ENCODE assay signal across 21 cellular contexts in genomic region chr17:75736173-75736835, GRCh38.
"Had no signal": no experiment of that assay in that cellular context is flagged by ENCODE, and none has a peak within 500 bp of the region (broad histone marks: within the 10 kb centered on the region; RNA-seq: fewer than 3 reads in every experiment).

No MANE protein-coding gene starts in this region.

- H3K4me3 ChIP-seq: heart left ventricle, tibial artery, uterus had no signal

- H3K27ac ChIP-seq: heart left ventricle, parathyroid adenoma, tibial artery, uterus, WERI-Rb-1 had no signal

- ATAC-seq: activated T-cell treated with anti-CD3 and anti-CD28 coated beads, Interleukin-2, amount 50 U/mL, for 4 hours; heart left ventricle; left colon; natural killer cell treated with Interleukin-12 subunit alpha and Interleukin-12 subunit beta and Interleukin-15 and Interleukin-18, amount 100 ng/mL, for 72 hours; sciatic nerve; stimulated activated effector memory CD8-positive, alpha-beta T cell treated with anti-CD3 and anti-CD28 coated beads, Interleukin-12 subunit alpha, Interleukin-12 subunit beta, amount 100 ng/mL, for 72 hours had no signal

- H3K4me1 ChIP-seq: parathyroid adenoma, tibial artery, uterus had no signal

- H3K9ac ChIP-seq: parathyroid adenoma had no signal

- H3K27me3 Mint-ChIP-seq: activated naive CD8-positive, alpha-beta T cell treated with anti-CD3 and anti-CD28 coated beads, Interleukin-2, amount 10 ng/mL, durations not matched to agents 7 days and 5 days; natural killer cell treated with Interleukin-12 subunit alpha and Interleukin-12 subunit beta and Interleukin-15 and Interleukin-18, amount 100 ng/mL, for 72 hours; stimulated activated naive CD8-positive, alpha-beta T cell treated with anti-CD3 and anti-CD28 coated beads, Interleukin-15, amount 100 ng/mL, for 72 hours had no signal

- H3K27me3 ChIP-seq: heart left ventricle, uterus had no signal

- H3K9me3 ChIP-seq: heart left ventricle, tibial artery, uterus had no signal

- H3K36me3 ChIP-seq: uterus, WERI-Rb-1 had no signal

- H3K4me3 Mint-ChIP-seq: activated naive CD8-positive, alpha-beta T cell treated with anti-CD3 and anti-CD28 coated beads, Interleukin-2, amount 10 ng/mL, durations not matched to agents 7 days and 5 days; activated T-cell treated with anti-CD3 and anti-CD28 coated beads, Interleukin-2, amount 50 U/mL, for 4 hours; memory B cell; natural killer cell treated with Interleukin-12 subunit alpha and Interleukin-12 subunit beta and Interleukin-15 and Interleukin-18, amount 100 ng/mL, for 72 hours; stimulated activated effector memory CD8-positive, alpha-beta T cell treated with anti-CD3 and anti-CD28 coated beads, Interleukin-12 subunit alpha, Interleukin-12 subunit beta, amount 100 ng/mL, for 72 hours; stimulated activated naive CD8-positive, alpha-beta T cell treated with anti-CD3 and anti-CD28 coated beads, Interleukin-15, amount 100 ng/mL, for 72 hours had no signal

- DNase-seq: activated CD8-positive, alpha-beta memory T cell treated with anti-CD3 and anti-CD28 coated beads, Interleukin-2, amount 50 U/mL, for 48 hours; activated naive CD4-positive, alpha-beta T cell treated with Interleukin-2 at 50 U/mL for 16 hours; activated naive CD8-positive, alpha-beta T cell treated with anti-CD3 and anti-CD28 coated beads, Interleukin-2, amount 10 ng/mL, durations not matched to agents 7 days and 5 days; activated T-cell treated with anti-CD3 and anti-CD28 coated beads, Interleukin-2, amount 50 U/mL, for 4 hours; amniotic stem cell; cortex of kidney; heart left ventricle; islet precursor cell; left colon; small intestine; stimulated activated CD4-positive, alpha-beta T cell treated with anti-CD3 and anti-CD28 coated beads, Interleukin-2, amount 100 ng/mL, for 24 hours; stimulated activated naive CD8-positive, alpha-beta T cell treated with anti-CD3 and anti-CD28 coated beads, Interleukin-15, amount 100 ng/mL, for 72 hours; T-helper 2 cell; uterus; WERI-Rb-1 had no signal

- H3K9me3 Mint-ChIP-seq: activated naive CD8-positive, alpha-beta T cell treated with anti-CD3 and anti-CD28 coated beads, Interleukin-2, amount 10 ng/mL, durations not matched to agents 7 days and 5 days; activated T-cell treated with anti-CD3 and anti-CD28 coated beads, Interleukin-2, amount 50 U/mL, for 4 hours; memory B cell; natural killer cell treated with Interleukin-12 subunit alpha and Interleukin-12 subunit beta and Interleukin-15 and Interleukin-18, amount 100 ng/mL, for 72 hours; stimulated activated effector memory CD8-positive, alpha-beta T cell treated with anti-CD3 and anti-CD28 coated beads, Interleukin-12 subunit alpha, Interleukin-12 subunit beta, amount 100 ng/mL, for 72 hours; stimulated activated naive CD8-positive, alpha-beta T cell treated with anti-CD3 and anti-CD28 coated beads, Interleukin-15, amount 100 ng/mL, for 72 hours had no signal

- H3K27ac Mint-ChIP-seq: activated naive CD8-positive, alpha-beta T cell treated with anti-CD3 and anti-CD28 coated beads, Interleukin-2, amount 10 ng/mL, durations not matched to agents 7 days and 5 days; memory B cell; natural killer cell treated with Interleukin-12 subunit alpha and Interleukin-12 subunit beta and Interleukin-15 and Interleukin-18, amount 100 ng/mL, for 72 hours; stimulated activated effector memory CD8-positive, alpha-beta T cell treated with anti-CD3 and anti-CD28 coated beads, Interleukin-12 subunit alpha, Interleukin-12 subunit beta, amount 100 ng/mL, for 72 hours had no signal

- H3K36me3 Mint-ChIP-seq: activated naive CD8-positive, alpha-beta T cell treated with anti-CD3 and anti-CD28 coated beads, Interleukin-2, amount 10 ng/mL, durations not matched to agents 7 days and 5 days; memory B cell; natural killer cell treated with Interleukin-12 subunit alpha and Interleukin-12 subunit beta and Interleukin-15 and Interleukin-18, amount 100 ng/mL, for 72 hours; stimulated activated effector memory CD8-positive, alpha-beta T cell treated with anti-CD3 and anti-CD28 coated beads, Interleukin-12 subunit alpha, Interleukin-12 subunit beta, amount 100 ng/mL, for 72 hours had no signal
